Comparison of ENCODE assay signal across 21 cellular contexts in genomic region chr7:84704380-84704779, GRCh38.
"Had no signal": no experiment of that assay in that cellular context is flagged by ENCODE, and none has a peak within 500 bp of the region (broad histone marks: within the 10 kb centered on the region; RNA-seq: fewer than 3 reads in every experiment).

No MANE protein-coding gene starts in this region.

- H3K27ac Mint-ChIP-seq: activated naive CD4-positive, alpha-beta T cell treated with anti-CD3 and anti-CD28 coated beads, Interleukin-2, amount 50 U/mL, for 24 hours; stimulated activated naive CD8-positive, alpha-beta T cell treated with anti-CD3 and anti-CD28 coated beads, Interleukin-15, amount 100 ng/mL, for 72 hours; T-helper 17 cell had no signal

- H3K36me3 ChIP-seq: ascending aorta, colonic mucosa, ovary, right lobe of liver, suprapubic skin, transverse colon had no signal

- H3K4me1 Mint-ChIP-seq: activated naive CD4-positive, alpha-beta T cell treated with anti-CD3 and anti-CD28 coated beads, Interleukin-2, amount 50 U/mL, for 24 hours; central memory CD8-positive, alpha-beta T cell; neural crest cell; stimulated activated naive CD8-positive, alpha-beta T cell treated with anti-CD3 and anti-CD28 coated beads, Interleukin-15, amount 100 ng/mL, for 72 hours; T-helper 17 cell had no signal

- H3K27ac ChIP-seq: ascending aorta, colonic mucosa, ovary, right lobe of liver, suprapubic skin, transverse colon, uterus, VCaP had no signal

- DNase-seq: activated CD4-positive, alpha-beta T cell treated with anti-CD3 and anti-CD28 coated beads for 1 hour; activated CD4-positive, alpha-beta T cell treated with anti-CD3 and anti-CD28 coated beads, Interleukin-2, amount 50 U/mL, for 4 hours; activated gamma-delta T cell; colonic mucosa; kidney; ovary; right lobe of liver; stimulated activated CD4-positive, alpha-beta T cell treated with anti-CD3 and anti-CD28 coated beads, Interleukin-4, amount 100 ng/mL, for 1 hour; stimulated activated naive CD8-positive, alpha-beta T cell treated with anti-CD3 and anti-CD28 coated beads, Interleukin-15, amount 100 ng/mL, for 72 hours; T-helper 17 cell; transverse colon; uterus had no signal

- H3K27me3 Mint-ChIP-seq: activated naive CD4-positive, alpha-beta T cell treated with anti-CD3 and anti-CD28 coated beads, Interleukin-2, amount 50 U/mL, for 24 hours; central memory CD8-positive, alpha-beta T cell; stimulated activated naive CD8-positive, alpha-beta T cell treated with anti-CD3 and anti-CD28 coated beads, Interleukin-15, amount 100 ng/mL, for 72 hours; T-helper 17 cell had no signal

- H3K4me1 ChIP-seq: colonic mucosa, right lobe of liver, suprapubic skin, transverse colon, uterus had no signal

- H3K36me3 Mint-ChIP-seq: activated naive CD4-positive, alpha-beta T cell treated with anti-CD3 and anti-CD28 coated beads, Interleukin-2, amount 50 U/mL, for 24 hours had no signal

- H3K4me3 ChIP-seq: ascending aorta, colonic mucosa, lung, ovary, right lobe of liver, smooth muscle cell, suprapubic skin, transverse colon, uterus had no signal

- H3K27me3 ChIP-seq: ascending aorta, colonic mucosa, ovary, right lobe of liver, suprapubic skin, transverse colon, uterus had no signal

- H3K4me3 Mint-ChIP-seq: activated naive CD4-positive, alpha-beta T cell treated with anti-CD3 and anti-CD28 coated beads, Interleukin-2, amount 50 U/mL, for 24 hours; central memory CD8-positive, alpha-beta T cell; neural crest cell; stimulated activated naive CD8-positive, alpha-beta T cell treated with anti-CD3 and anti-CD28 coated beads, Interleukin-15, amount 100 ng/mL, for 72 hours; T-helper 17 cell had no signal

- H3K9me3 ChIP-seq: ascending aorta, colonic mucosa, ovary, right lobe of liver, suprapubic skin, transverse colon, uterus had no signal

- ATAC-seq: left lobe of liver; right lobe of liver; stimulated activated naive CD8-positive, alpha-beta T cell treated with anti-CD3 and anti-CD28 coated beads, Interleukin-15, amount 100 ng/mL, for 72 hours; T-helper 17 cell had no signal

- H3K4me2 ChIP-seq: smooth muscle cell had no signal

- FAIRE-seq: kidney had no signal

- H3K9me3 Mint-ChIP-seq: activated naive CD4-positive, alpha-beta T cell treated with anti-CD3 and anti-CD28 coated beads, Interleukin-2, amount 50 U/mL, for 24 hours; neural crest cell; stimulated activated naive CD8-positive, alpha-beta T cell treated with anti-CD3 and anti-CD28 coated beads, Interleukin-15, amount 100 ng/mL, for 72 hours had no signal
